Comparison of ENCODE assay signal across 1 cellular context in genomic region chrX:9913041-9913440, GRCh38.
TF ChIP-seq lines count a peak whose summit lies in the region.

No MANE protein-coding gene starts in this region.

TF ChIP-seq in H1, 55 proteins besides CTCF, POLR2A, EP300 and RAD21:
- TF ChIP-seq SIN3A (conservative IDR thresholded peaks at IDR 0.05 in 1 of 2, IDR thresholded peaks at IDR 0.05 in 1 of 2; ENCODE audit: low read depth in 1 of 2, low read length in 2 of 2) (no peak), USF2 (IDR thresholded peaks at IDR 0.05; ENCODE audit: low read length) (no peak)
